Comparison of ENCODE assay signal across 8 cellular contexts in the genomic region with DNA sequence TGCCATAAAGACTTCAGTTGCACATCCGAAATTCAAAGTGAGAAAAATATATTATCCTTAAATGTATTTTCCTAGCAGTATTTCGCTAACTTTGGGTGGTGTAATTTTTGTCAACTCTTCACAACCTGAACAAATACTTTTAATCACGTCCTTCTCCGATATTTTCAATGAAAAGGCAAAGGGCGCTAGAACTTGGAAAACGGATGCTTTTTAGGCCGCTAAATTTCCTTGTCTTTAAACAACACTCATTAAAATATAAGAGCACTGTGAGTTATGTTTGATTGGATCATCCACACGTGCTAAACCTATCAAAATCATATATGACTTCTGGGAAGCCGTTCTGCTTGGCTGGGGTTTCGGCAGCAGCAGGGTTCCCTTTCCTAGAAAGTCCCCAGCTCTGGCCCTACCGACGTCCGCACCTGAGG. TPM values are rescaled to one million over a fixed set of nuclear protein-coding genes. Genes with fewer than 3 reads are reported as not detected.
DNase-seq lines count a peak whose midpoint lies in the region; ATAC-seq, FAIRE-seq and TF ChIP-seq lines count a peak whose summit lies in the region.

No MANE protein-coding gene starts in this region.

- H2AFZ ChIP-seq in HepG2 (ENCODE audit: low read length), result no peak overlapping the region

- peaks cover 36% of the 10 kb centered on the region for H3K79me2 ChIP-seq in HepG2 (ENCODE audit: insufficient read depth, low read length)

- H4K20me1 ChIP-seq in HepG2 (ENCODE audit: insufficient read depth, low read length), result peaks cover 3% of the 10 kb centered on the region; the same call in 1 of the 2 replicates

- TF ChIP-seq EP300 in HepG2 (IDR thresholded peaks at IDR 0.05; ENCODE audit: low read depth in 2 of 2, low read length in 2 of 2) (no peak), HepG2 (CRISPR knock-in tag; IDR thresholded peaks at IDR 0.05; ENCODE audit: borderline replicate concordance) (no peak)

- CTCF ChIA-PET in HepG2 (lab: Yijun Ruan, JAX; ENCODE audit: low intra/inter-chr PET ratio, low total read pairs), result no interaction called here

- in situ Hi-C loops in HepG2 (cut with HindIII; ENCODE audit: extremely low pct_ligation_motif_present, low pct_unique_long_range_greater_than_20kb), result no loop called here

- H3K36me3 Mint-ChIP-seq in activated naive CD8-positive, alpha-beta T cell treated with anti-CD3 and anti-CD28 coated beads, Interleukin-2, amount 50 U/mL, for 24 hours (ENCODE audit: low read depth), result peaks cover 18% of the 10 kb centered on the region
- peaks cover 17% of the 10 kb centered on the region for H3K36me3 Mint-ChIP-seq in type B pancreatic cell

- intact Hi-C loops in heart left ventricle (cut with DNase I) (loop anchor here in 7 of 10 donors (5.0 to 10.0 kb wide), 5 partner anchors 149 to 324 kb away; partner anchors contain the start of genes ZMYM5 (in 6 of the 7), PSPC1 (in 3 of the 7) and ZMYM2 (in 1 of the 7)), Right ventricle myocardium superior (cut with DNase I) (loop anchor here (10.0 kb wide), 1 partner anchor 152 kb away; the partner anchor contains the start of gene PSPC1), HepG2 (cut with micrococcal nuclease; ENCODE audit: unreplicated experiment) (loop anchor here (1.0 to 5.0 kb wide), 2 partner anchors 31 to 46 kb away; no protein-coding TSS in a partner anchor)

- H3K27me3 ChIP-seq in heart left ventricle, result no peaks in the 10 kb centered on the region
- H3K27me3 ChIP-seq in HepG2 (ENCODE audit: control insufficient read depth in 1 of 2, insufficient read depth in 2 of 2, low read length in 2 of 2), result peaks cover 0 to 4% of the 10 kb centered on the region in 2 experiments; a peak in 1 of 5 replicates

- peak overlapping the region; percentile 98 for H3K27ac Mint-ChIP-seq in activated naive CD8-positive, alpha-beta T cell treated with anti-CD3 and anti-CD28 coated beads, Interleukin-2, amount 50 U/mL, for 24 hours
- peak overlapping the region; percentile 99 for H3K27ac Mint-ChIP-seq in type B pancreatic cell

- 27 to 32% (median 29%) methylated on average over 13 of the region's 13 CpGs for WGBS in heart left ventricle, 4 donors
- WGBS in HepG2 (ENCODE audit: low lambda C conversion rate), result 57% methylated on average over 10 of the region's 13 CpGs

- POLR2A ChIA-PET in HepG2 (lab: Yijun Ruan, JAX), result interaction anchor here (0.5 to 2.3 kb wide), 9 partner anchors 10 to 120 kb away, joined by 3 to 14 read pairs (median 5); no protein-coding TSS in a partner anchor

- H3K27ac ChIP-seq in heart left ventricle (peak overlapping the region; percentile 79 to 98 (median 92)), HepG2 (ENCODE audit: extremely low read length, insufficient read depth, low read length) (peak overlapping the region; percentile 50)

- BruUV-seq in HepG2 (replicated peaks; lab: Mats Ljungman, UMichigan), result no TSS peak

- DNase-seq in heart left ventricle (no peak), Right ventricle myocardium superior (no peak), HepG2 (ENCODE audit: low spot score) (no peak), type B pancreatic cell (ENCODE audit: extremely low spot score, unreplicated experiment) (no peak), DMS53 treated with DMSO at 0.1 percent for 48 hours (lab: John Stamatoyannopoulos, UW; ENCODE audit: unreplicated experiment) (no peak), cerebellar cortex (ENCODE audit: low spot score) (no peak)
- no peak for DNase-seq in activated naive CD8-positive, alpha-beta T cell treated with anti-CD3 and anti-CD28 coated beads, Interleukin-2, amount 50 U/mL, for 24 hours

- FAIRE-seq in HepG2 (lab: Jason Lieb, UNC), result no peak

- H3K27me3 Mint-ChIP-seq in activated naive CD8-positive, alpha-beta T cell treated with anti-CD3 and anti-CD28 coated beads, Interleukin-2, amount 50 U/mL, for 24 hours, result no peaks in the 10 kb centered on the region
- no peaks in the 10 kb centered on the region for H3K27me3 Mint-ChIP-seq in type B pancreatic cell

- ATAC-seq in heart left ventricle, result no peak
- no peak for ATAC-seq in Right ventricle myocardium superior (ENCODE audit: poor library complexity)
- ATAC-seq in activated naive CD8-positive, alpha-beta T cell treated with anti-CD3 and anti-CD28 coated beads, Interleukin-2, amount 50 U/mL, for 24 hours, result no peak
- no peak for ATAC-seq in HepG2
- ATAC-seq in HG02840 (IDR thresholded peaks at IDR 0.05; ENCODE audit: low FRiP score, unreplicated experiment), result no peak

- TF ChIP-seq POLR2A in heart left ventricle (IDR thresholded peaks at IDR 0.05) (no peak), HepG2 (IDR thresholded peaks at IDR 0.05; ENCODE audit: insufficient read depth in 1 of 2, low read depth in 2 of 2, low read length in 2 of 2) (no peak)

- H3K36me3 ChIP-seq in heart left ventricle, result peaks cover 0 to 12% (median 0%) of the 10 kb centered on the region in 9 donors
- H3K36me3 ChIP-seq in HepG2 (replicated peaks in 1 of 2; ENCODE audit: control insufficient read depth in 1 of 2, insufficient read depth in 2 of 2, low read length in 2 of 2), result peaks cover 2 to 16% of the 10 kb centered on the region in 2 experiments; a peak in 2 of 5 replicates

- H3K4me1 ChIP-seq in heart left ventricle, result peaks cover 7 to 36% (median 29%) of the 10 kb centered on the region in 12 donors
- peaks cover 28% of the 10 kb centered on the region for H3K4me1 ChIP-seq in HepG2 (ENCODE audit: insufficient read depth, low read length)

- H3K4me2 ChIP-seq in HepG2 (ENCODE audit: low read depth, low read length), result peak overlapping the region; percentile 66

- H3K9me3 ChIP-seq in heart left ventricle, result no peaks in the 10 kb centered on the region
- H3K9me3 ChIP-seq in HepG2 (ENCODE audit: low read length), result no peaks in the 10 kb centered on the region

- H3K4me3 ChIP-seq in heart left ventricle, result peak overlapping the region; percentile 58 to 96 (median 82)
- H3K4me3 ChIP-seq in HepG2 (replicated peaks in 1 of 3; ENCODE audit: insufficient read depth in 1 of 3, low read depth in 2 of 3, low read length in 3 of 3), result peak overlapping the region; percentile 88 to 92 (median 88); a peak in 5 of 6 replicates

- H3K4me3 Mint-ChIP-seq in activated naive CD8-positive, alpha-beta T cell treated with anti-CD3 and anti-CD28 coated beads, Interleukin-2, amount 50 U/mL, for 24 hours, result peak overlapping the region; percentile 99
- H3K4me3 Mint-ChIP-seq in type B pancreatic cell, result peak overlapping the region; percentile 100

- TF ChIP-seq CTCF in heart left ventricle (IDR thresholded peaks at IDR 0.05) (no peak), HepG2 (CRISPR knock-in tag; IDR thresholded peaks at IDR 0.05) (no peak), type B pancreatic cell (conservative IDR thresholded peaks at IDR 0.05) (no peak)

- no peak for TF ChIP-seq RAD21 in HepG2 (CRISPR knock-in tag; IDR thresholded peaks at IDR 0.05)

- peaks cover 32% of the 10 kb centered on the region for H3K4me1 Mint-ChIP-seq in activated naive CD8-positive, alpha-beta T cell treated with anti-CD3 and anti-CD28 coated beads, Interleukin-2, amount 50 U/mL, for 24 hours
- H3K4me1 Mint-ChIP-seq in type B pancreatic cell (ENCODE audit: unreplicated experiment), result peaks cover 9% of the 10 kb centered on the region

- H3K9ac ChIP-seq in HepG2 (ENCODE audit: insufficient read depth, low read depth, low read length), result peak overlapping the region; percentile 68

- no peaks in the 10 kb centered on the region for H3K9me3 Mint-ChIP-seq in activated naive CD8-positive, alpha-beta T cell treated with anti-CD3 and anti-CD28 coated beads, Interleukin-2, amount 50 U/mL, for 24 hours
- H3K9me3 Mint-ChIP-seq in type B pancreatic cell, result peaks cover 4% of the 10 kb centered on the region

TF ChIP-seq in HepG2, 621 proteins besides CTCF, POLR2A, EP300 and RAD21 (continues in another document):
- TF ChIP-seq ZKSCAN1 (IDR thresholded peaks at IDR 0.05; ENCODE audit: low read length), result no peak

RNA-seq across cellular contexts. Expression of gene MPHOSPH8, which starts 0.5 kb away (rescaled TPM):
- total RNA-seq in heart left ventricle (10 to 100 TPM; 15.2 to 39.3 (median 26.1) TPM), Right ventricle myocardium superior (26.0 TPM), HepG2 (2016; rRNA removed; fragmentation: Illumina TruSeq; extraction: Trizol) (20.9 and 27.6 TPM in 2 replicates), type B pancreatic cell (ENCODE audit: low replicate concordance) (30.5 and 32.8 TPM in 2 replicates)
- polyA plus RNA-seq in heart left ventricle (10 to 100 TPM; 22.6 to 37.6 TPM), HepG2 (2011; rRNA removed) (17.3 and 17.8 TPM in 2 replicates)
- total RNA-seq in HepG2 (2016; cell fraction: cytosol; rRNA removed; fragmentation: Illumina TruSeq; extraction: Trizol; ENCODE audit: low read depth), result 5.8 and 6.9 TPM in 2 replicates
- 20.3 and 27.2 TPM in 2 replicates for total RNA-seq in HepG2 (2016; cell fraction: insoluble cytoplasmic fraction; rRNA removed; fragmentation: Illumina TruSeq; extraction: Trizol)
- total RNA-seq in HepG2 (2016; cell fraction: membrane; rRNA removed; fragmentation: Illumina TruSeq; extraction: Trizol), result 9.7 and 10.4 TPM in 2 replicates
- total RNA-seq in HepG2 (2016; cell fraction: nucleus; rRNA removed; fragmentation: Illumina TruSeq; extraction: Trizol), result 18.4 and 21.3 TPM in 2 replicates
- polyA plus RNA-seq in HepG2 (2011; cell fraction: cytosol; rRNA removed), result 6.9 and 9.8 TPM in 2 replicates
- 25.9 and 34.4 TPM in 2 replicates for polyA plus RNA-seq in HepG2 (2011; cell fraction: nucleus; rRNA removed)
- polyA plus RNA-seq in HepG2 (2012), result 26.5 and 26.8 TPM in 2 replicates
- 1.7 and 2.0 TPM in 2 replicates for polyA plus RNA-seq in HepG2 (2016; cell fraction: cytosol; fragmentation: Illumina TruSeq; extraction: Trizol; ENCODE audit: low read depth)
- polyA plus RNA-seq in HepG2 (2016; cell fraction: insoluble cytoplasmic fraction; fragmentation: Illumina TruSeq; extraction: Trizol; ENCODE audit: low read depth), result 26.1 and 27.7 TPM in 2 replicates
- polyA plus RNA-seq in HepG2 (2016; cell fraction: membrane; fragmentation: Illumina TruSeq; extraction: Trizol; ENCODE audit: low read depth), result 3.9 and 4.4 TPM in 2 replicates
- polyA plus RNA-seq in HepG2 (2016; cell fraction: nucleus; fragmentation: Illumina TruSeq; extraction: Trizol; ENCODE audit: insufficient read depth, low read depth), result 40.7 and 42.0 TPM in 2 replicates
- polyA minus RNA-seq in HepG2 (2011; rRNA and poly(A)+ RNA removed; ENCODE audit: low replicate concordance), result 3.8 and 8.2 TPM in 2 replicates
- 4.9 and 8.0 TPM in 2 replicates for polyA minus RNA-seq in HepG2 (2011; cell fraction: cytosol; rRNA and poly(A)+ RNA removed)
- 19.4 and 29.7 TPM in 2 replicates for polyA minus RNA-seq in HepG2 (2011; cell fraction: nucleus; rRNA and poly(A)+ RNA removed)
